ENCODE assay signal across 15 cellular contexts in the genomic region with DNA sequence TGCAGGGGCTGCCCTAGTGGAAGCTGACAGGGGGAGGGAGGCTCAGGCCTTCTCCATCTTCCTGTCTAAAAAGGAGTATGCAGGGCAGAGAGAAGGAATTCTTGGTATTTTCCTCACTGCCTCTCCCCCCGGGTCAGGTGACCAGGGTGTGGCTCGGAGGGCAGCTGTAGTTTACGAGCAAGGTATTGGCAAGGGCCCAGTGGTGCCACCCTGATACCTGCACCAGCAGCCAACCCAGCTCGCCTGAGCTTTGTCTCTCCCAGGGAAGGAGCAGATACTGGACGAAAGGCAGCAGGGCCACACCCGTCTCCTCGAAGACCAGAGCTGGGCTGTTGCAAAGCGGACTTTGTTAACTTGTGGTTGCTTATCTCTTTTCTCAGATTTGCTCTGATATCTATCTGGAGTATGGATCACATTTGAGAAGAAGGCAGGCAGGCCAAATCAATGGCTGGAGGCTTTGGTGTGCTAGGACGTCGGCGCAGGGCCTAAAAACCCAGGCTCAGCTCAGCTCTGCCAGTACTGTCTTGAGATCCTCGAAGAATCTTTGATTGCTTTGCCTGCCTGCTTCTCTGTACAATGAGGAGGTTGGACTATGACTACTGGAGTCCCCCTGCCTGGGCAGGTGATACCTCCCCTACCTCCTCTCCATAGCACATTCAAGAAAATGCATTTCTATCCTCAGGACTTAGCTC. TPM values are rescaled to one million over a fixed set of nuclear protein-coding genes. Genes with fewer than 3 reads are reported as not detected.
A peak's percentile ranks its signal among the peaks of the same experiment; 100 is the strongest.
DNase-seq lines count a peak whose midpoint lies in the region; FAIRE-seq and TF ChIP-seq lines count a peak whose summit lies in the region.
"Had no signal": no experiment of that assay in that cellular context is flagged by ENCODE, and none has a peak within 500 bp of the region (broad histone marks: within the 10 kb centered on the region; RNA-seq: fewer than 3 reads in every experiment).

No MANE protein-coding gene starts in this region.

- H3K36me3 ChIP-seq in iPS-18a (ENCODE audit: control insufficient read depth, low read depth, low read length) (no peaks in the 10 kb centered on the region), prostate gland (no peaks in the 10 kb centered on the region), smooth muscle cell (ENCODE audit: low read depth) (no peaks in the 10 kb centered on the region)

- H3K27ac ChIP-seq in iPS-18a (ENCODE audit: low read length) = no peak overlapping the region
- no peak overlapping the region for H3K27ac ChIP-seq in prostate gland
- H3K27ac ChIP-seq in smooth muscle cell (ENCODE audit: low read depth) = no peak overlapping the region
- H3K27ac ChIP-seq: coronary artery had no signal

- H3K9ac ChIP-seq in iPS-18a (ENCODE audit: low read length) (peak overlapping the region; percentile 18), smooth muscle cell (ENCODE audit: low read depth) (no peak overlapping the region)

- H3K9me3 ChIP-seq in iPS-18a (ENCODE audit: control insufficient read depth, low read depth, low read length) = no peaks in the 10 kb centered on the region
- no peaks in the 10 kb centered on the region for H3K9me3 ChIP-seq in prostate gland
- H3K9me3 ChIP-seq in smooth muscle cell (replicated peaks; ENCODE audit: low read depth) = no peaks in the 10 kb centered on the region

- no peak for TF ChIP-seq POLR2A in H54 (IDR thresholded peaks at IDR 0.05; ENCODE audit: low read depth, low read length)
- TF ChIP-seq POLR2A in prostate gland (IDR thresholded peaks at IDR 0.05) = no peak

- no peak overlapping the region for H2AFZ ChIP-seq in smooth muscle cell (ENCODE audit: low read depth)

- H3F3A ChIP-seq in smooth muscle cell (ENCODE audit: low read depth) = no peaks in the 10 kb centered on the region

- DNase-seq in H54 (ENCODE audit: insufficient read length, low spot score) = peak; percentile 34
- DNase-seq in NCI-H2196 treated with DMSO at 0.1 percent for 48 hours (lab: John Stamatoyannopoulos, UW; ENCODE audit: unreplicated experiment) = peak; percentile 20
- DNase-seq in prostate gland (ENCODE audit: low spot score) = peak; percentile 77
- no peak for DNase-seq in NCI-H146 treated with DMSO at 0.1 percent for 48 hours (lab: John Stamatoyannopoulos, UW; ENCODE audit: unreplicated experiment)
- no peak for DNase-seq in medulla oblongata (ENCODE audit: extremely low spot score)
- DNase-seq in smooth muscle cell (lab: John Stamatoyannopoulos, UW; ENCODE audit: unreplicated experiment) = no peak
- DNase-seq: activated CD4-positive, alpha-beta T cell treated with anti-CD3 and anti-CD28 coated beads for 48 hours; activated naive CD4-positive, alpha-beta T cell treated with Interleukin-2 at 50 U/mL for 16 hours; glutamatergic neuron; natural killer cell; NCI-H2081; SHP77 had no signal

- H3K27me3 ChIP-seq in iPS-18a (ENCODE audit: control insufficient read depth, insufficient read depth, low read length) (no peaks in the 10 kb centered on the region), prostate gland (replicated peaks; ENCODE audit: insufficient read depth) (no peaks in the 10 kb centered on the region), smooth muscle cell (ENCODE audit: low read depth) (no peaks in the 10 kb centered on the region)

- H3K4me3 ChIP-seq in iPS-18a (ENCODE audit: low read length) (no peak overlapping the region), prostate gland (no peak overlapping the region), smooth muscle cell (no peak overlapping the region)
- H3K4me3 ChIP-seq: coronary artery, GM12878 had no signal

- no peaks in the 10 kb centered on the region for H4K20me1 ChIP-seq in smooth muscle cell (ENCODE audit: low read depth)

- H3K4me1 ChIP-seq in iPS-18a (ENCODE audit: control insufficient read depth, low read depth, low read length) (peaks cover 51% of the 10 kb centered on the region), prostate gland (replicated peaks) (no peaks in the 10 kb centered on the region), smooth muscle cell (ENCODE audit: low read depth) (peaks cover 16% of the 10 kb centered on the region)

- FAIRE-seq in H54 (lab: Jason Lieb, UNC) = no peak
- FAIRE-seq: GM12878 had no signal

- intact Hi-C loops in prostate gland (cut with DNase I) = no loop called here

- no peak overlapping the region for H3K4me2 ChIP-seq in smooth muscle cell

- H3K79me2 ChIP-seq in smooth muscle cell (ENCODE audit: low read depth) = no peaks in the 10 kb centered on the region

- TF ChIP-seq CTCF in prostate gland (IDR thresholded peaks at IDR 0.05) = no peak
- TF ChIP-seq CTCF in smooth muscle cell (IDR thresholded peaks at IDR 0.05; ENCODE audit: borderline replicate concordance, insufficient read depth, poor library complexity, severe bottlenecking) = no peak

- 48% methylated on average over 12 of the region's 12 CpGs for WGBS in prostate gland
- WGBS in smooth muscle cell (ENCODE audit: low lambda C conversion rate) = 64% methylated on average over 12 of the region's 12 CpGs

RNA-seq across cellular contexts. Expression of gene KCNK5, which starts 25.3 kb away (rescaled TPM):
- 1 to 10 TPM; 1.8 to 2.7 TPM for total RNA-seq in prostate gland
- 0.04 TPM in 1 of 2 replicates, not detected in the other for total RNA-seq in smooth muscle cell
- 0.35 TPM in 1 of 2 replicates, not detected in the other for polyA plus RNA-seq in smooth muscle cell

Comparison
In these comparisons a context has a peak if more than half of its experiments do, and no peak if none do; other contexts are left out.
1. DNase-seq: peak in H54 (single experiment), NCI-H2196 treated with DMSO at 0.1 percent for 48 hours (single experiment) and prostate gland (single experiment); none in NCI-H146 treated with DMSO at 0.1 percent for 48 hours (single experiment), medulla oblongata (single experiment) and smooth muscle cell (single experiment).